Comparison of ENCODE assay signal across 34 cellular contexts in the genomic region with DNA sequence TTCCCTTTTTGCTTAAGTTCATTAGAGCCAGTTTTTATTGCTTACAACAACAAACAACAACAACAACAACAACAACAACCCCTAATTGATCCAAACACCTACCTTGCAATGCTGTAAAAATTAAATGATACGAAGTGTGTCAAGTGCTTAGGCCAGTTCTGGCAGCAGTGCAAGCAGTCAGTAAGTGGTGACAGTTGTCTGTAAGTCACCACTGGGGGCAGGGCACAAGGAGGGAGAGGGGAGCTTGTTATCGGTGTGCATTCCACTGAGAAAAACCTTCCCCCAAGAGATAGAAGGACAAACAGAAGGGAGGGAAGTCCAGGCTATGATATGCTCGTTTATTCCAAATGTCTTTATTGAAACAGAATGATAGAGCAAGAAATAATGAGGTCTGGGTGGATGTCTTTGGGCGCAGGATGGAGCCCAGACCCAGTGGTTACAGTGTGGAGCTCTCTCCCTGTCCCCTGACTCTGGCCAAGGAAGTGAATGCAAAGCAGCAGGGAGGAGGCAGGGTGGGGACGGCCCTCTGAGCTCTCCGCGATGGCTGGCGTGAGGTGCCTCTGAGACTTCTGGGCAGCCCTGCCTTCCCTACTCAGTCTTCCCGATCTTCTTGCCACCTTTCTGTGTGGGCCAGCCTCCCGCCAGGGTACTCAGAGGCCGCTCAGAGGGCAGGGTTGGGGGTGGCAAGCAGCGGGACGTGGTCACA. TPM values are rescaled to one million over a fixed set of nuclear protein-coding genes. Genes with fewer than 3 reads are reported as not detected.
DNase-seq lines count a peak whose midpoint lies in the region; ATAC-seq, FAIRE-seq and TF ChIP-seq lines count a peak whose summit lies in the region.
"Had no signal": no experiment of that assay in that cellular context is flagged by ENCODE, and none has a peak within 500 bp of the region (broad histone marks: within the 10 kb centered on the region; RNA-seq: fewer than 3 reads in every experiment).

No MANE protein-coding gene starts in this region.

- BruUV-seq in HepG2 (replicated peaks; lab: Mats Ljungman, UMichigan): no TSS peak

- in situ Hi-C loops in HepG2 (cut with HindIII; ENCODE audit: extremely low pct_ligation_motif_present, low pct_unique_long_range_greater_than_20kb): no loop called here

- peak overlapping the region in 2 of 3 experiments; percentile 17 to 27; a peak in 3 of 7 replicates for H3K27ac Mint-ChIP-seq in H9
- H3K27ac Mint-ChIP-seq: activated CD4-positive, alpha-beta T cell treated with anti-CD3 and anti-CD28 coated beads for 36 hours; stimulated activated effector memory CD8-positive, alpha-beta T cell treated with anti-CD3 and anti-CD28 coated beads, Interleukin-12 subunit alpha, Interleukin-12 subunit beta, amount 100 ng/mL, for 72 hours had no signal

- H3K79me2 ChIP-seq in H9 (ENCODE audit: insufficient read depth, low read length) (no peaks in the 10 kb centered on the region), HepG2 (ENCODE audit: insufficient read depth, low read length) (no peaks in the 10 kb centered on the region)

- no peak overlapping the region for H3T11ph ChIP-seq in H9 (ENCODE audit: low read length)

- no peak for TF ChIP-seq EP300 in HepG2 (IDR thresholded peaks at IDR 0.05; ENCODE audit: low read depth in 2 of 2, low read length in 2 of 2)
- no peak for TF ChIP-seq EP300 in HepG2 (CRISPR knock-in tag; IDR thresholded peaks at IDR 0.05; ENCODE audit: borderline replicate concordance)

- peaks cover 10% of the 10 kb centered on the region for H3K27me3 Mint-ChIP-seq in H9 (ENCODE audit: low read depth)
- H3K27me3 Mint-ChIP-seq in activated T-cell treated with anti-CD3 and anti-CD28 coated beads, Interleukin-2, amount 50 U/mL, for 4 hours (ENCODE audit: low read depth): peaks cover 14% of the 10 kb centered on the region

- DNase-seq in AG08396 (ENCODE audit: low spot score): peak; percentile 5
- peak; percentile 48 for DNase-seq in H9
- peak; percentile 7 to 29 for DNase-seq in erythroblast (lab: John Stamatoyannopoulos, UW)
- peak; percentile 45 for DNase-seq in HepG2 (ENCODE audit: low spot score)
- no peak for DNase-seq in NCI-H2029 (lab: John Stamatoyannopoulos, UW)
- DNase-seq in activated T-cell treated with anti-CD3 and anti-CD28 coated beads, Interleukin-2, amount 50 U/mL, for 4 hours: no peak
- no peak for DNase-seq in activated naive CD4-positive, alpha-beta T cell (lab: John Stamatoyannopoulos, UW)
- DNase-seq: activated CD4-positive, alpha-beta T cell treated with anti-CD3 and anti-CD28 coated beads for 36 hours; activated gamma-delta T cell treated with Interleukin-2 at 50 U/mL for 16 hours; COR-L47; DMS79 treated with DMSO at 0.1 percent for 48 hours; kidney glomerular epithelial cell; NCI-H1694; NCI-H2171; NCI-H524; nucleus accumbens; stimulated activated CD4-positive, alpha-beta T cell treated with anti-CD3 and anti-CD28 coated beads, Interleukin-2, amount 100 ng/mL, for 48 hours; T-helper 1 cell; uterus had no signal

- H4K20me1 ChIP-seq in H9 (ENCODE audit: control insufficient read depth, insufficient read depth, insufficient read length): no peaks in the 10 kb centered on the region
- H4K20me1 ChIP-seq in HepG2 (ENCODE audit: insufficient read depth, low read length): no peaks in the 10 kb centered on the region
- H4K20me1 ChIP-seq: BLaER1 had no signal

- no peak overlapping the region for H3K23ac ChIP-seq in H9 (ENCODE audit: insufficient read length, low read depth, low read length)

- H3K4me1 Mint-ChIP-seq in H9: peaks cover 20% of the 10 kb centered on the region in 2 experiments
- H3K4me1 Mint-ChIP-seq in activated T-cell treated with anti-CD3 and anti-CD28 coated beads, Interleukin-2, amount 50 U/mL, for 4 hours (ENCODE audit: low read depth): no peaks in the 10 kb centered on the region

- H2BK20ac ChIP-seq in H9 (ENCODE audit: low read depth, low read length, poor library complexity, severe bottlenecking): no peak overlapping the region

- no peak overlapping the region for H2BK120ac ChIP-seq in H9 (ENCODE audit: low read depth, low read length, poor library complexity, severe bottlenecking)

- WGBS in H9 (ENCODE audit: extremely low coverage, insufficient read length, low lambda C conversion rate): no CpG with 5 or more reads among the region's 13 CpGs
- WGBS in HepG2 (ENCODE audit: low lambda C conversion rate): 39% methylated on average over 13 of the region's 13 CpGs

- H3K79me1 ChIP-seq in H9 (ENCODE audit: insufficient read depth, low read depth, low read length, poor library complexity, severe bottlenecking): no peaks in the 10 kb centered on the region

- H3K36me3 Mint-ChIP-seq in H9 (ENCODE audit: insufficient read depth in 1 of 3, low read depth in 3 of 3): peaks cover 13 to 23% (median 20%) of the 10 kb centered on the region in 3 experiments
- H3K36me3 Mint-ChIP-seq in activated T-cell treated with anti-CD3 and anti-CD28 coated beads, Interleukin-2, amount 50 U/mL, for 4 hours (ENCODE audit: insufficient read depth): no peaks in the 10 kb centered on the region
- H3K36me3 Mint-ChIP-seq: stimulated activated effector memory CD8-positive, alpha-beta T cell treated with anti-CD3 and anti-CD28 coated beads, Interleukin-12 subunit alpha, Interleukin-12 subunit beta, amount 100 ng/mL, for 72 hours had no signal

- TF ChIP-seq RAD21 in HepG2 (CRISPR knock-in tag; IDR thresholded peaks at IDR 0.05): no peak

- peaks cover 5 to 8% of the 10 kb centered on the region in 2 experiments; a peak in 3 of 5 replicates for H3K9me3 Mint-ChIP-seq in H9
- no peaks in the 10 kb centered on the region for H3K9me3 Mint-ChIP-seq in activated T-cell treated with anti-CD3 and anti-CD28 coated beads, Interleukin-2, amount 50 U/mL, for 4 hours
- H3K9me3 Mint-ChIP-seq: stimulated activated effector memory CD8-positive, alpha-beta T cell treated with anti-CD3 and anti-CD28 coated beads, Interleukin-12 subunit alpha, Interleukin-12 subunit beta, amount 100 ng/mL, for 72 hours had no signal

- no peaks in the 10 kb centered on the region for H3K36me3 ChIP-seq in HepG2 (replicated peaks in 1 of 2; ENCODE audit: control insufficient read depth in 1 of 2, insufficient read depth in 2 of 2, low read length in 2 of 2)
- H3K36me3 ChIP-seq: adrenal gland, BLaER1, SJSA1, uterus had no signal

- no peak overlapping the region for H3K4ac ChIP-seq in H9 (ENCODE audit: low read depth, low read length)

- no peak overlapping the region for H4K91ac ChIP-seq in H9 (ENCODE audit: insufficient read length, low read depth, low read length)

- H3K9ac ChIP-seq in H9 (ENCODE audit: extremely low read depth, insufficient read length, low read length) (no peak overlapping the region), HepG2 (ENCODE audit: insufficient read depth, low read depth, low read length) (no peak overlapping the region)
- H3K9ac ChIP-seq: BLaER1, KMS-11 had no signal

- H3K4me2 ChIP-seq in H9 (ENCODE audit: insufficient read depth, insufficient read length, low read length) (no peak overlapping the region), HepG2 (ENCODE audit: low read depth, low read length) (no peak overlapping the region)
- H3K4me2 ChIP-seq: BLaER1, KMS-11 had no signal

- CTCF ChIA-PET in HepG2 (lab: Yijun Ruan, JAX; ENCODE audit: low intra/inter-chr PET ratio, low total read pairs): no interaction called here

- intact Hi-C loops in HepG2 (cut with micrococcal nuclease; ENCODE audit: unreplicated experiment): no loop called here

- no peak overlapping the region for H2AK5ac ChIP-seq in H9 (ENCODE audit: insufficient read length, low read length)

- H3K27ac ChIP-seq in H9 (ENCODE audit: insufficient read length, low read depth, low read length) (no peak overlapping the region), HepG2 (ENCODE audit: extremely low read length, insufficient read depth, low read length) (no peak overlapping the region)
- H3K27ac ChIP-seq: adrenal gland, BLaER1, coronary artery, KMS-11, SJSA1, uterus had no signal

- no peaks in the 10 kb centered on the region for H3K9me3 ChIP-seq in H9 (ENCODE audit: control insufficient read depth, low read depth, low read length)
- peaks cover 3% of the 10 kb centered on the region; the same call in 1 of the 2 replicates for H3K9me3 ChIP-seq in HepG2 (ENCODE audit: low read length)
- H3K9me3 ChIP-seq: adrenal gland, SJSA1, uterus had no signal

- no peak overlapping the region for H4K5ac ChIP-seq in H9 (ENCODE audit: insufficient read length, low read depth, low read length)

- TF ChIP-seq CTCF in H9 (conservative IDR thresholded peaks at IDR 0.05): peak; percentile 29; the same call in 2 of the 3 replicates
- TF ChIP-seq CTCF in HepG2 (CRISPR knock-in tag; IDR thresholded peaks at IDR 0.05): no peak

- no peak overlapping the region for H2BK5ac ChIP-seq in H9 (ENCODE audit: insufficient read length, low read length)

- peak; percentile 87 for ATAC-seq in HepG2
- no peak for ATAC-seq in activated T-cell treated with anti-CD3 and anti-CD28 coated beads, Interleukin-2, amount 50 U/mL, for 4 hours
- no peak for ATAC-seq in HG03442 (IDR thresholded peaks at IDR 0.05; ENCODE audit: unreplicated experiment)
- ATAC-seq: activated CD4-positive, alpha-beta T cell treated with anti-CD3 and anti-CD28 coated beads for 36 hours; GM12878; HCT116 had no signal

- H3K4me1 ChIP-seq in H9 (ENCODE audit: insufficient read depth, low read length): no peaks in the 10 kb centered on the region; the same call in 1 of the 2 replicates
- H3K4me1 ChIP-seq in HepG2 (ENCODE audit: insufficient read depth, low read length): no peaks in the 10 kb centered on the region
- H3K4me1 ChIP-seq: adrenal gland, BLaER1, SJSA1, uterus had no signal

- H3K23me2 ChIP-seq in H9 (ENCODE audit: insufficient read length, low read depth, low read length, poor library complexity, severe bottlenecking): no peaks in the 10 kb centered on the region

- no peak overlapping the region for H2BK15ac ChIP-seq in H9 (ENCODE audit: low read depth, low read length)

- no peak overlapping the region for H3K14ac ChIP-seq in H9 (ENCODE audit: insufficient read depth, low read length)

- POLR2A ChIA-PET in HepG2 (lab: Yijun Ruan, JAX): interaction anchor here (0.8 to 2.2 kb wide), 4 partner anchors 20 to 45 kb away, joined by 3 to 16 read pairs (median 4); a partner anchor contains a TSS

- H2AFZ ChIP-seq in H9 (ENCODE audit: low read length): no peak overlapping the region
- no peak overlapping the region for H2AFZ ChIP-seq in HepG2 (ENCODE audit: low read length)

- no peak overlapping the region for H4K8ac ChIP-seq in H9 (replicated peaks; ENCODE audit: insufficient read length, low read depth, low read length)

- TF ChIP-seq POLR2A in erythroblast (IDR thresholded peaks at IDR 0.05; ENCODE audit: low read length) (no peak), HepG2 (IDR thresholded peaks at IDR 0.05; ENCODE audit: insufficient read depth in 1 of 2, low read depth in 2 of 2, low read length in 2 of 2) (no peak)

- no peak overlapping the region for H2BK12ac ChIP-seq in H9 (ENCODE audit: insufficient read length, low read depth, low read length)

- peak; percentile 48 for FAIRE-seq in HepG2 (lab: Jason Lieb, UNC)
- FAIRE-seq: bronchial epithelial cell, endometrium, GM12878, RCC 7860, TTC549 had no signal

- no peak overlapping the region for H3K56ac ChIP-seq in H9 (ENCODE audit: insufficient read length, low read depth, low read length)

- H3K18ac ChIP-seq in H9 (ENCODE audit: insufficient read length, low read depth, low read length): no peak overlapping the region

- H3K4me3 ChIP-seq in HepG2 (replicated peaks in 1 of 3; ENCODE audit: insufficient read depth in 1 of 3, low read depth in 2 of 3, low read length in 3 of 3): no peak overlapping the region
- H3K4me3 ChIP-seq: adrenal gland, BLaER1, coronary artery, GM12878, SJSA1, uterus had no signal

- H3K27me3 ChIP-seq in H9 (ENCODE audit: insufficient read depth, low read length) (no peaks in the 10 kb centered on the region), HepG2 (ENCODE audit: control insufficient read depth in 1 of 2, insufficient read depth in 2 of 2, low read length in 2 of 2) (peaks cover 4 to 66% of the 10 kb centered on the region in 2 experiments)
- H3K27me3 ChIP-seq: adrenal gland, BLaER1, uterus had no signal

- H3K4me3 Mint-ChIP-seq in H9: no peak overlapping the region; a peak in 2 of 5 replicates
- no peak overlapping the region for H3K4me3 Mint-ChIP-seq in activated T-cell treated with anti-CD3 and anti-CD28 coated beads, Interleukin-2, amount 50 U/mL, for 4 hours
- H3K4me3 Mint-ChIP-seq: activated CD4-positive, alpha-beta T cell treated with anti-CD3 and anti-CD28 coated beads for 36 hours; stimulated activated effector memory CD8-positive, alpha-beta T cell treated with anti-CD3 and anti-CD28 coated beads, Interleukin-12 subunit alpha, Interleukin-12 subunit beta, amount 100 ng/mL, for 72 hours had no signal

RNA-seq across cellular contexts. Expression of a gene that starts 6.5 kb away (rescaled TPM):
- total RNA-seq in H9 (2021) (33.0 and 34.0 TPM in 2 replicates), HepG2 (2016; rRNA removed; fragmentation: Illumina TruSeq; extraction: Trizol) (0.48 and 0.95 TPM in 2 replicates)
- 0.30 TPM in 1 of 2 replicates, not detected in the other for total RNA-seq in HepG2 (2016; cell fraction: cytosol; rRNA removed; fragmentation: Illumina TruSeq; extraction: Trizol; ENCODE audit: low read depth)
- 0.21 and 0.91 TPM in 2 replicates for total RNA-seq in HepG2 (2016; cell fraction: insoluble cytoplasmic fraction; rRNA removed; fragmentation: Illumina TruSeq; extraction: Trizol)
- 0.12 and 0.31 TPM in 2 replicates for total RNA-seq in HepG2 (2016; cell fraction: membrane; rRNA removed; fragmentation: Illumina TruSeq; extraction: Trizol)
- 1.2 TPM in 2 replicates for total RNA-seq in HepG2 (2016; cell fraction: nucleus; rRNA removed; fragmentation: Illumina TruSeq; extraction: Trizol)
- 1.1 and 1.8 TPM in 2 replicates for polyA plus RNA-seq in HepG2 (2011; rRNA removed)
- 0.69 and 0.98 TPM in 2 replicates for polyA plus RNA-seq in HepG2 (2011; cell fraction: cytosol; rRNA removed)
- polyA plus RNA-seq in HepG2 (2011; cell fraction: nucleus; rRNA removed): 9.4 and 11.6 TPM in 2 replicates
- polyA plus RNA-seq in HepG2 (2012): 1.7 and 2.3 TPM in 2 replicates
- 0.12 and 0.14 TPM in 2 replicates for polyA plus RNA-seq in HepG2 (2016; cell fraction: cytosol; fragmentation: Illumina TruSeq; extraction: Trizol; ENCODE audit: low read depth)
- polyA plus RNA-seq in HepG2 (2016; cell fraction: insoluble cytoplasmic fraction; fragmentation: Illumina TruSeq; extraction: Trizol; ENCODE audit: low read depth): 0.27 and 0.67 TPM in 2 replicates
- 0.16 and 0.19 TPM in 2 replicates for polyA plus RNA-seq in HepG2 (2016; cell fraction: membrane; fragmentation: Illumina TruSeq; extraction: Trizol; ENCODE audit: low read depth)
- polyA plus RNA-seq in HepG2 (2016; cell fraction: nucleus; fragmentation: Illumina TruSeq; extraction: Trizol; ENCODE audit: insufficient read depth, low read depth): 3.6 and 3.8 TPM in 2 replicates
- polyA minus RNA-seq in HepG2 (2011; rRNA and poly(A)+ RNA removed; ENCODE audit: low replicate concordance): 3.1 TPM in 1 of 2 replicates, not detected in the other
- polyA minus RNA-seq in HepG2 (2011; cell fraction: cytosol; rRNA and poly(A)+ RNA removed): 0.59 and 1.5 TPM in 2 replicates
- polyA minus RNA-seq in HepG2 (2011; cell fraction: nucleus; rRNA and poly(A)+ RNA removed): 0.99 and 1.9 TPM in 2 replicates
- total RNA-seq in activated T-cell treated with anti-CD3 and anti-CD28 coated beads, Interleukin-2, amount 50 U/mL, for 4 hours: 1 to 10 TPM; 2.0 to 2.4 (median 2.3) TPM
- total RNA-seq: GM12878 had no signal
- polyA plus RNA-seq: GM12878 had no signal

RNA-seq across cellular contexts. Expression of a gene that starts 18.8 kb away (rescaled TPM):
- total RNA-seq in H9 (2021): 31.9 and 32.1 TPM in 2 replicates
- not detected in 2 replicates for total RNA-seq in HepG2 (2016; rRNA removed; fragmentation: Illumina TruSeq; extraction: Trizol)
- not detected in 2 replicates for total RNA-seq in HepG2 (2016; cell fraction: cytosol; rRNA removed; fragmentation: Illumina TruSeq; extraction: Trizol; ENCODE audit: low read depth)
- total RNA-seq in HepG2 (2016; cell fraction: insoluble cytoplasmic fraction; rRNA removed; fragmentation: Illumina TruSeq; extraction: Trizol): not detected in 2 replicates
- not detected in 2 replicates for total RNA-seq in HepG2 (2016; cell fraction: membrane; rRNA removed; fragmentation: Illumina TruSeq; extraction: Trizol)
- not detected in 2 replicates for total RNA-seq in HepG2 (2016; cell fraction: nucleus; rRNA removed; fragmentation: Illumina TruSeq; extraction: Trizol)
- polyA plus RNA-seq in HepG2 (2011; rRNA removed): not detected in 2 replicates
- 0.03 and 0.04 TPM in 2 replicates for polyA plus RNA-seq in HepG2 (2011; cell fraction: cytosol; rRNA removed)
- polyA plus RNA-seq in HepG2 (2011; cell fraction: nucleus; rRNA removed): 0.05 TPM in 2 replicates
- not detected in 2 replicates for polyA plus RNA-seq in HepG2 (2012)
- not detected in 2 replicates for polyA plus RNA-seq in HepG2 (2016; cell fraction: cytosol; fragmentation: Illumina TruSeq; extraction: Trizol; ENCODE audit: low read depth)
- polyA plus RNA-seq in HepG2 (2016; cell fraction: insoluble cytoplasmic fraction; fragmentation: Illumina TruSeq; extraction: Trizol; ENCODE audit: low read depth): not detected in 2 replicates
- polyA plus RNA-seq in HepG2 (2016; cell fraction: membrane; fragmentation: Illumina TruSeq; extraction: Trizol; ENCODE audit: low read depth): not detected in 2 replicates
- polyA plus RNA-seq in HepG2 (2016; cell fraction: nucleus; fragmentation: Illumina TruSeq; extraction: Trizol; ENCODE audit: insufficient read depth, low read depth): not detected in 2 replicates
- not detected in 2 replicates for polyA minus RNA-seq in HepG2 (2011; rRNA and poly(A)+ RNA removed; ENCODE audit: low replicate concordance)
- not detected in 2 replicates for polyA minus RNA-seq in HepG2 (2011; cell fraction: cytosol; rRNA and poly(A)+ RNA removed)
- polyA minus RNA-seq in HepG2 (2011; cell fraction: nucleus; rRNA and poly(A)+ RNA removed): not detected in 2 replicates
- under 1 TPM in 2 of 3 donors, not detected in 1; 0.08 TPM for total RNA-seq in activated T-cell treated with anti-CD3 and anti-CD28 coated beads, Interleukin-2, amount 50 U/mL, for 4 hours
- total RNA-seq: activated CD4-positive, alpha-beta T cell treated with anti-CD3 and anti-CD28 coated beads for 36 hours; SJSA1 had no signal
- polyA plus RNA-seq: GM12878 had no signal

RNA-seq across cellular contexts. Expression of a gene that starts 24.9 kb away (rescaled TPM):
- total RNA-seq in H9 (2021) (331 and 333 TPM in 2 replicates), HepG2 (2016; rRNA removed; fragmentation: Illumina TruSeq; extraction: Trizol) (173 and 233 TPM in 2 replicates)
- 164 and 170 TPM in 2 replicates for total RNA-seq in HepG2 (2016; cell fraction: cytosol; rRNA removed; fragmentation: Illumina TruSeq; extraction: Trizol; ENCODE audit: low read depth)
- total RNA-seq in HepG2 (2016; cell fraction: insoluble cytoplasmic fraction; rRNA removed; fragmentation: Illumina TruSeq; extraction: Trizol): 151 and 261 TPM in 2 replicates
- total RNA-seq in HepG2 (2016; cell fraction: membrane; rRNA removed; fragmentation: Illumina TruSeq; extraction: Trizol): 240 and 258 TPM in 2 replicates
- 233 and 257 TPM in 2 replicates for total RNA-seq in HepG2 (2016; cell fraction: nucleus; rRNA removed; fragmentation: Illumina TruSeq; extraction: Trizol)
- 524 and 560 TPM in 2 replicates for polyA plus RNA-seq in HepG2 (2011; rRNA removed)
- polyA plus RNA-seq in HepG2 (2011; cell fraction: cytosol; rRNA removed): 223 and 254 TPM in 2 replicates
- 1,653 and 1,890 TPM in 2 replicates for polyA plus RNA-seq in HepG2 (2011; cell fraction: nucleus; rRNA removed)
- polyA plus RNA-seq in HepG2 (2012): 250 and 273 TPM in 2 replicates
- polyA plus RNA-seq in HepG2 (2016; cell fraction: cytosol; fragmentation: Illumina TruSeq; extraction: Trizol; ENCODE audit: low read depth): 203 and 217 TPM in 2 replicates
- 267 and 292 TPM in 2 replicates for polyA plus RNA-seq in HepG2 (2016; cell fraction: insoluble cytoplasmic fraction; fragmentation: Illumina TruSeq; extraction: Trizol; ENCODE audit: low read depth)
- 282 and 307 TPM in 2 replicates for polyA plus RNA-seq in HepG2 (2016; cell fraction: membrane; fragmentation: Illumina TruSeq; extraction: Trizol; ENCODE audit: low read depth)
- polyA plus RNA-seq in HepG2 (2016; cell fraction: nucleus; fragmentation: Illumina TruSeq; extraction: Trizol; ENCODE audit: insufficient read depth, low read depth): 742 and 751 TPM in 2 replicates
- polyA minus RNA-seq in HepG2 (2011; rRNA and poly(A)+ RNA removed; ENCODE audit: low replicate concordance): 87.7 and 98.1 TPM in 2 replicates
- polyA minus RNA-seq in HepG2 (2011; cell fraction: cytosol; rRNA and poly(A)+ RNA removed): 48.4 and 51.4 TPM in 2 replicates
- 305 and 331 TPM in 2 replicates for polyA minus RNA-seq in HepG2 (2011; cell fraction: nucleus; rRNA and poly(A)+ RNA removed)
- total RNA-seq in activated T-cell treated with anti-CD3 and anti-CD28 coated beads, Interleukin-2, amount 50 U/mL, for 4 hours: 100 to 1,000 TPM; 319 to 339 (median 333) TPM

RNA-seq across cellular contexts. Expression of a gene that starts 26.5 kb away (rescaled TPM):
- total RNA-seq in H9 (2021): not detected in 2 replicates
- total RNA-seq in HepG2 (2016; rRNA removed; fragmentation: Illumina TruSeq; extraction: Trizol): not detected in 2 replicates
- total RNA-seq in HepG2 (2016; cell fraction: cytosol; rRNA removed; fragmentation: Illumina TruSeq; extraction: Trizol; ENCODE audit: low read depth): not detected in 2 replicates
- total RNA-seq in HepG2 (2016; cell fraction: insoluble cytoplasmic fraction; rRNA removed; fragmentation: Illumina TruSeq; extraction: Trizol): not detected in 2 replicates
- total RNA-seq in HepG2 (2016; cell fraction: membrane; rRNA removed; fragmentation: Illumina TruSeq; extraction: Trizol): not detected in 2 replicates
- not detected in 2 replicates for total RNA-seq in HepG2 (2016; cell fraction: nucleus; rRNA removed; fragmentation: Illumina TruSeq; extraction: Trizol)
- not detected in 2 replicates for polyA plus RNA-seq in HepG2 (2011; rRNA removed)
- not detected in 2 replicates for polyA plus RNA-seq in HepG2 (2011; cell fraction: cytosol; rRNA removed)
- polyA plus RNA-seq in HepG2 (2011; cell fraction: nucleus; rRNA removed): not detected in 2 replicates
- polyA plus RNA-seq in HepG2 (2012): not detected in 2 replicates
- polyA plus RNA-seq in HepG2 (2016; cell fraction: cytosol; fragmentation: Illumina TruSeq; extraction: Trizol; ENCODE audit: low read depth): not detected in 2 replicates
- not detected in 2 replicates for polyA plus RNA-seq in HepG2 (2016; cell fraction: insoluble cytoplasmic fraction; fragmentation: Illumina TruSeq; extraction: Trizol; ENCODE audit: low read depth)
- polyA plus RNA-seq in HepG2 (2016; cell fraction: membrane; fragmentation: Illumina TruSeq; extraction: Trizol; ENCODE audit: low read depth): not detected in 2 replicates
- polyA plus RNA-seq in HepG2 (2016; cell fraction: nucleus; fragmentation: Illumina TruSeq; extraction: Trizol; ENCODE audit: insufficient read depth, low read depth): not detected in 2 replicates
- not detected in 2 replicates for polyA minus RNA-seq in HepG2 (2011; rRNA and poly(A)+ RNA removed; ENCODE audit: low replicate concordance)
- not detected in 2 replicates for polyA minus RNA-seq in HepG2 (2011; cell fraction: cytosol; rRNA and poly(A)+ RNA removed)
- polyA minus RNA-seq in HepG2 (2011; cell fraction: nucleus; rRNA and poly(A)+ RNA removed): not detected in 2 replicates
- not detected for total RNA-seq in activated T-cell treated with anti-CD3 and anti-CD28 coated beads, Interleukin-2, amount 50 U/mL, for 4 hours
- total RNA-seq: A673; activated CD4-positive, alpha-beta T cell treated with anti-CD3 and anti-CD28 coated beads for 36 hours; adrenal gland; bronchial epithelial cell; GM12878; SJSA1; temporal lobe; uterus had no signal
- polyA plus RNA-seq: GM12878 had no signal

RNA-seq across cellular contexts. Expression of a gene that starts 30.7 kb away (rescaled TPM):
- total RNA-seq in H9 (2021) (not detected in 2 replicates), HepG2 (2016; rRNA removed; fragmentation: Illumina TruSeq; extraction: Trizol) (not detected in 2 replicates)
- total RNA-seq in HepG2 (2016; cell fraction: cytosol; rRNA removed; fragmentation: Illumina TruSeq; extraction: Trizol; ENCODE audit: low read depth): not detected in 2 replicates
- not detected in 2 replicates for total RNA-seq in HepG2 (2016; cell fraction: insoluble cytoplasmic fraction; rRNA removed; fragmentation: Illumina TruSeq; extraction: Trizol)
- not detected in 2 replicates for total RNA-seq in HepG2 (2016; cell fraction: membrane; rRNA removed; fragmentation: Illumina TruSeq; extraction: Trizol)
- total RNA-seq in HepG2 (2016; cell fraction: nucleus; rRNA removed; fragmentation: Illumina TruSeq; extraction: Trizol): not detected in 2 replicates
- not detected in 2 replicates for polyA plus RNA-seq in HepG2 (2011; rRNA removed)
- not detected in 2 replicates for polyA plus RNA-seq in HepG2 (2011; cell fraction: cytosol; rRNA removed)
- not detected in 2 replicates for polyA plus RNA-seq in HepG2 (2011; cell fraction: nucleus; rRNA removed)
- not detected in 2 replicates for polyA plus RNA-seq in HepG2 (2012)
- not detected in 2 replicates for polyA plus RNA-seq in HepG2 (2016; cell fraction: cytosol; fragmentation: Illumina TruSeq; extraction: Trizol; ENCODE audit: low read depth)
- polyA plus RNA-seq in HepG2 (2016; cell fraction: insoluble cytoplasmic fraction; fragmentation: Illumina TruSeq; extraction: Trizol; ENCODE audit: low read depth): not detected in 2 replicates
- not detected in 2 replicates for polyA plus RNA-seq in HepG2 (2016; cell fraction: membrane; fragmentation: Illumina TruSeq; extraction: Trizol; ENCODE audit: low read depth)
- not detected in 2 replicates for polyA plus RNA-seq in HepG2 (2016; cell fraction: nucleus; fragmentation: Illumina TruSeq; extraction: Trizol; ENCODE audit: insufficient read depth, low read depth)
- polyA minus RNA-seq in HepG2 (2011; rRNA and poly(A)+ RNA removed; ENCODE audit: low replicate concordance): not detected in 2 replicates
- polyA minus RNA-seq in HepG2 (2011; cell fraction: cytosol; rRNA and poly(A)+ RNA removed): not detected in 2 replicates
- not detected in 2 replicates for polyA minus RNA-seq in HepG2 (2011; cell fraction: nucleus; rRNA and poly(A)+ RNA removed)
- not detected for total RNA-seq in activated T-cell treated with anti-CD3 and anti-CD28 coated beads, Interleukin-2, amount 50 U/mL, for 4 hours
- total RNA-seq: A673; activated CD4-positive, alpha-beta T cell treated with anti-CD3 and anti-CD28 coated beads for 36 hours; bronchial epithelial cell; GM12878; SJSA1 had no signal
- polyA plus RNA-seq: GM12878 had no signal

Comparison
In these comparisons a context has a peak if more than half of its experiments do, and no peak if none do; other contexts are left out.
1. DNase-seq: peak in AG08396 (single experiment), H9 (single experiment), erythroblast (2 of 2) and HepG2 (single experiment); none in NCI-H2029 (single experiment), activated T-cell treated with anti-CD3 and anti-CD28 coated beads, Interleukin-2, amount 50 U/mL, for 4 hours (single experiment) and activated naive CD4-positive, alpha-beta T cell (0 of 4).
2. RNA of a gene that starts 18.8 kb away (total RNA-seq): 31.9 to 32.1 TPM in H9; 0.08 TPM in activated T-cell treated with anti-CD3 and anti-CD28 coated beads, Interleukin-2, amount 50 U/mL, for 4 hours and not detected in HepG2; every median in the first group is over 10 times any median in the second.